ENCODE assay signal across 13 cellular contexts in the genomic region with DNA sequence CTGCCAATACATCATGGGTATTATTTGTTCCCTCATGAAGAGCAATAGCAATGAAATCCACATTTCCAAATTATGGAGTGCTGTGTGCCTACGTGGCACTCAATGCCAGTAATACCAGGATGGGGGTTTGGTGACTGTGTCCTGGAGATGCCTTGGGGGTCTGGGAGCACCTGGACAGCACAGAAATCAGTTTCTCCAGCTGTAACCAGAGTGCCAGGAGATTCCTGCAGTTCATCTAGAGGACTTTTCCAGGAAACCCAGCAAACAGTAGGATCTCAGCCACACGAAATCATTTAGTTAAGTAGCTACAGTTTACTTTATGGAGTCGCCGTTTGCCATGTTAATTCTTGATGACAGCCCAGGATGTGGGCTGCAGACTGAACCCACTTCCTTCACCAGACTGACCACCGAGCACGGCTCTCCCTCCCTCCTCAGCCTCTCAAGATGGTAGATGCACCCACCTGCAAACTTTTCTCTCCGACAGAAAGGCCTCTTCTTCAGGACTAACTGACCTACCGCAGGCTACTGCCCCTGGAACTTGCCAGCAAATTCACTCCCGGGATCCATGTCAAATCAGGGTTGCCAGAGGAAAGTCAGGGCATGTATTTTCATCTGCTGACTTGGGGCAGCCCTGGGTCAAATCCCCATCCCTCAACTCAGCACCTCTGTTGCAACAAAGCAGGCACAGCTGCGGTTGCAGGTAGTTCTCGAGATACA. TPM values are rescaled to one million over a fixed set of nuclear protein-coding genes. Genes with fewer than 3 reads are reported as not detected.
DNase-seq lines count a peak whose midpoint lies in the region; ATAC-seq and TF ChIP-seq lines count a peak whose summit lies in the region.
"Had no signal": no experiment of that assay in that cellular context is flagged by ENCODE, and none has a peak within 500 bp of the region (broad histone marks: within the 10 kb centered on the region; RNA-seq: fewer than 3 reads in every experiment).

No MANE protein-coding gene starts in this region.

- intact Hi-C loops in HCT116 (cut with micrococcal nuclease) (no loop called here), Panc1 (cut with micrococcal nuclease; ENCODE audit: unreplicated experiment) (no loop called here), mucosa of descending colon (cut with DNase I, micrococcal nuclease) (no loop called here)

- no peak for TF ChIP-seq POLR2A in HCT116 (IDR thresholded peaks at IDR 0.05; ENCODE audit: borderline replicate concordance, extremely low read depth, insufficient read depth, insufficient read length)

- no peak overlapping the region for H3K27ac ChIP-seq in HCT116 (ENCODE audit: low read depth, low read length)
- no peak overlapping the region for H3K27ac ChIP-seq in Panc1 (ENCODE audit: low read length)
- H3K27ac ChIP-seq: foreskin keratinocyte had no signal

- RAD21 ChIA-PET in HCT116 (lab: Charles Lee; ENCODE audit: low non-redundant PET in 1 of 2, low total read pairs in 2 of 2, uncharacterized antibody in 2 of 2, unreplicated experiment in 2 of 2): no interaction called here

- peaks cover 20% of the 10 kb centered on the region for H3K79me2 ChIP-seq in HCT116 (ENCODE audit: insufficient read depth, low read length)

- H4K20me1 ChIP-seq in HCT116 (ENCODE audit: insufficient read depth): 0 out of 2 replicates have a peak, but pooled peaks cover 5% of the 10 kb centered on the region

- POLR2A ChIA-PET in HCT116 (lab: Charles Lee): interaction anchor here (0.6 kb wide), 1 partner anchor 14 kb away, joined by 4 read pairs; no protein-coding TSS in a partner anchor
- POLR2A ChIA-PET in Panc1 (lab: Charles Lee): no interaction called here

- no peaks in the 10 kb centered on the region for H3K27me3 Mint-ChIP-seq in type B pancreatic cell
- H3K27me3 Mint-ChIP-seq: activated naive CD8-positive, alpha-beta T cell had no signal

- no peaks in the 10 kb centered on the region for H3K27me3 ChIP-seq in HCT116 (ENCODE audit: insufficient read depth, low read length)
- no peaks in the 10 kb centered on the region for H3K27me3 ChIP-seq in Panc1 (ENCODE audit: control insufficient read depth, insufficient read depth, low read length)
- H3K27me3 ChIP-seq: foreskin keratinocyte had no signal

- no peaks in the 10 kb centered on the region for H3K9me3 Mint-ChIP-seq in type B pancreatic cell
- H3K9me3 Mint-ChIP-seq: dendritic cell treated with granulocyte-macrophage colony-stimulating factor and Interleukin-4, amounts not matched to agents 40 ng/mL and 50 ng/mL, for 4 days had no signal

- no peaks in the 10 kb centered on the region for H3K9me3 ChIP-seq in HCT116 (ENCODE audit: control insufficient read depth in 1 of 2, insufficient read depth in 1 of 2, low read depth in 1 of 2, low read length in 2 of 2)
- H3K9me3 ChIP-seq in Panc1 (ENCODE audit: control insufficient read depth, insufficient read depth, low read depth, low read length): no peaks in the 10 kb centered on the region
- H3K9me3 ChIP-seq in mucosa of descending colon: no peaks in the 10 kb centered on the region

- peaks cover 29 to 46% of the 10 kb centered on the region in 2 experiments; a peak in 3 of 4 replicates for H3K36me3 ChIP-seq in HCT116 (ENCODE audit: control insufficient read depth in 1 of 2, insufficient read depth in 2 of 2, low read length in 2 of 2)
- H3K36me3 ChIP-seq in Panc1 (ENCODE audit: control insufficient read depth, insufficient read depth, low read length): peaks cover 22% of the 10 kb centered on the region
- no peaks in the 10 kb centered on the region for H3K36me3 ChIP-seq in mucosa of descending colon (ENCODE audit: low read depth)

- in situ Hi-C loops in Panc1 (cut with HindIII; ENCODE audit: low pct_unique_long_range_greater_than_20kb, low sequenced_read_pairs): no loop called here
- in situ Hi-C loops in GM13976 (cut with MboI; ENCODE audit: low sequenced_read_pairs, unreplicated experiment): no loop called here

- BruUV-seq in HCT116 (replicated peaks; lab: Mats Ljungman, UMichigan): no TSS peak
- no TSS peak for BruUV-seq in Panc1 (replicated peaks; lab: Mats Ljungman, UMichigan)

- H3K36me3 Mint-ChIP-seq in type B pancreatic cell: peaks cover 10% of the 10 kb centered on the region

- no peaks in the 10 kb centered on the region for H3K9me2 ChIP-seq in HCT116 (ENCODE audit: insufficient read depth)

- DNase-seq in Daoy (ENCODE audit: low read depth) (peak; percentile 31), HCT116 (ENCODE audit: low read depth, low spot score) (no peak), Panc1 (ENCODE audit: low read depth, low spot score) (no peak), mucosa of descending colon (no peak), amniotic stem cell (lab: John Stamatoyannopoulos, UW) (no peak), type B pancreatic cell (ENCODE audit: extremely low spot score, unreplicated experiment) (no peak), dedifferentiated amniotic fluid mesenchymal stem cell (ENCODE audit: extremely low spot score) (no peak), GM13976 (ENCODE audit: low spot score) (no peak)
- DNase-seq: Calu3, foreskin keratinocyte had no signal

- ATAC-seq in HCT116 (peak; percentile 21; the same call in 1 of the 2 replicates), Panc1 (peak; percentile 26), mucosa of descending colon (peak; percentile 60)

- TF ChIP-seq RAD21 in HCT116 (IDR thresholded peaks at IDR 0.05; ENCODE audit: low read depth): no peak

- no peak overlapping the region for H3K4me2 ChIP-seq in HCT116 (ENCODE audit: low read length)
- H3K4me2 ChIP-seq: smooth muscle cell had no signal

- no peaks in the 10 kb centered on the region for H3K4me1 Mint-ChIP-seq in type B pancreatic cell (ENCODE audit: unreplicated experiment)

- no peak overlapping the region for H3K4me3 ChIP-seq in HCT116 (replicated peaks in 1 of 2; ENCODE audit: low read depth in 1 of 2, low read length in 2 of 2)
- H3K4me3 ChIP-seq in Panc1 (ENCODE audit: low read depth in 2 of 2, low read length in 2 of 2): no peak overlapping the region
- H3K4me3 ChIP-seq in mucosa of descending colon: no peak overlapping the region
- H3K4me3 ChIP-seq: smooth muscle cell had no signal

- H3K27ac Mint-ChIP-seq in type B pancreatic cell: no peak overlapping the region
- H3K27ac Mint-ChIP-seq: activated naive CD8-positive, alpha-beta T cell; dendritic cell treated with granulocyte-macrophage colony-stimulating factor and Interleukin-4, amounts not matched to agents 40 ng/mL and 50 ng/mL, for 4 days had no signal

- no peaks in the 10 kb centered on the region for H3K4me1 ChIP-seq in HCT116 (ENCODE audit: control insufficient read depth in 1 of 2, insufficient read depth in 2 of 2, low read length in 2 of 2)
- peaks cover 4% of the 10 kb centered on the region; the same call in 1 of the 2 replicates for H3K4me1 ChIP-seq in Panc1 (ENCODE audit: control insufficient read depth, insufficient read depth, low read length)
- no peaks in the 10 kb centered on the region for H3K4me1 ChIP-seq in mucosa of descending colon (ENCODE audit: low read depth)
- H3K4me1 ChIP-seq: foreskin keratinocyte had no signal

- no peak overlapping the region for H3K4me3 Mint-ChIP-seq in type B pancreatic cell
- H3K4me3 Mint-ChIP-seq: activated naive CD8-positive, alpha-beta T cell; dendritic cell treated with granulocyte-macrophage colony-stimulating factor and Interleukin-4, amounts not matched to agents 40 ng/mL and 50 ng/mL, for 4 days had no signal

- TF ChIP-seq CTCF in HCT116 (IDR thresholded peaks at IDR 0.05 in 2 of 3, conservative IDR thresholded peaks at IDR 0.05 in 1 of 3; ENCODE audit: borderline replicate concordance in 1 of 3, insufficient read depth in 1 of 3, low read depth in 2 of 3, low read length in 2 of 3) (no peak), Panc1 (IDR thresholded peaks at IDR 0.05) (no peak), mucosa of descending colon (IDR thresholded peaks at IDR 0.05) (no peak), type B pancreatic cell (conservative IDR thresholded peaks at IDR 0.05) (no peak), GM13976 (IDR thresholded peaks at IDR 0.05; ENCODE audit: borderline replicate concordance, control extremely low read depth, extremely low read depth, insufficient read depth, missing control alignments) (no peak)

- CTCF ChIA-PET in HCT116 (lab: Charles Lee) (interaction anchor here (1.4 kb wide), 1 partner anchor 85 kb away, joined by 4 read pairs; no protein-coding TSS in a partner anchor), Panc1 (lab: Charles Lee) (no interaction called here)

- no peak overlapping the region for H2AFZ ChIP-seq in HCT116 (ENCODE audit: low read depth, low read length, poor library complexity, severe bottlenecking)

- no peak overlapping the region for H3K9ac ChIP-seq in HCT116 (ENCODE audit: low read length)

TF ChIP-seq in HCT116, 20 proteins besides CTCF, POLR2A, EP300 and RAD21:
- TF ChIP-seq SP1 (IDR thresholded peaks at IDR 0.05; ENCODE audit: low read depth) (no peak), POLR2AphosphoS5 (IDR thresholded peaks at IDR 0.05; ENCODE audit: low read depth, low read length) (peak; percentile 36; the same call in 1 of the 2 replicates)

RNA-seq across cellular contexts. Expression of a gene that starts 30.3 kb away (rescaled TPM):
- total RNA-seq in Daoy (2014; rRNA removed; shearing (Covaris generic)): 23.1 and 32.2 TPM in 2 replicates
- total RNA-seq in HCT116 (2021; ENCODE audit: unreplicated experiment) (202 TPM), Panc1 (2021; ENCODE audit: unreplicated experiment) (151 TPM), mucosa of descending colon (10 to 100 TPM in 2 of 3 donors, 1 to 10 TPM in 1; 7.7 to 54.7 (median 14.0) TPM), type B pancreatic cell (ENCODE audit: low replicate concordance) (40.5 and 104 TPM in 2 replicates)
- 64.3 and 90.3 TPM in 2 replicates for polyA plus RNA-seq in HCT116 (2012)
- 33.8 TPM for polyA plus RNA-seq in Panc1 (2012; ENCODE audit: insufficient read length)
